ENCODE assay signal across 8 cellular contexts in genomic region chr6:39189915-39190544, GRCh38. TPM values are rescaled to one million over a fixed set of nuclear protein-coding genes. Genes with fewer than 3 reads are reported as not detected.
DNase-seq lines count a peak whose midpoint lies in the region; TF ChIP-seq lines count a peak whose summit lies in the region.

No MANE protein-coding gene starts in this region.

- no peak overlapping the region for H3K27ac ChIP-seq in HEK293 (ENCODE audit: extremely low read depth, low read depth, low read length)

- H3K36me3 ChIP-seq in HEK293 (ENCODE audit: control insufficient read depth in 2 of 2, insufficient read depth in 1 of 2, low read length in 2 of 2) = peaks cover 0 to 41% of the 10 kb centered on the region in 2 experiments; a peak in 1 of 3 replicates

- CTCF ChIA-PET in HEK293 (lab: Yijun Ruan, JAX) = interaction anchor here (0.6 to 3.3 kb wide), 29 partner anchors 8 to 318 kb away, joined by 3 to 37 read pairs (median 5); partner anchors contain the start of gene SAYSD1

- peak; percentile 69 for DNase-seq in DMS53 (lab: John Stamatoyannopoulos, UW)
- DNase-seq in SK-MEL-5 (ENCODE audit: low read depth, low spot score) = peak; percentile 72
- peak; percentile 20 for DNase-seq in globus pallidus (ENCODE audit: low spot score)
- peak; percentile 8 for DNase-seq in putamen (ENCODE audit: low spot score)
- no peak for DNase-seq in NCI-H2107 treated with DMSO at 0.1 percent for 48 hours (lab: John Stamatoyannopoulos, UW; ENCODE audit: unreplicated experiment)
- DNase-seq in NCI-H2081 (lab: John Stamatoyannopoulos, UW) = no peak
- DNase-seq in cortex of kidney (lab: John Stamatoyannopoulos, UW) = no peak

- peak; percentile 73 for TF ChIP-seq CTCF in HEK293 (tag by site-specific recombination; IDR thresholded peaks at IDR 0.05)

- H3K4me3 ChIP-seq in HEK293 (ENCODE audit: low read depth, low read length) = no peak overlapping the region

- POLR2A ChIA-PET in HEK293 (lab: Yijun Ruan, JAX) = no interaction called here

- no peaks in the 10 kb centered on the region for H3K4me1 ChIP-seq in HEK293 (ENCODE audit: control insufficient read depth, insufficient read depth, low read length)

- H3K9me3 ChIP-seq in HEK293 (ENCODE audit: control insufficient read depth, insufficient read depth, low read depth, low read length) = no peaks in the 10 kb centered on the region

- in situ Hi-C loops in SK-MEL-5 (cut with HindIII; ENCODE audit: low pct_unique_long_range_greater_than_20kb, low sequenced_read_pairs) = no loop called here

TF ChIP-seq in HEK293, 187 proteins besides CTCF, POLR2A, EP300 and RAD21:
- TF ChIP-seq TRIM28 (IDR thresholded peaks at IDR 0.05; ENCODE audit: borderline replicate concordance, low read length) = no peak
- no peak for TF ChIP-seq SCRT2 (tag by site-specific recombination; IDR thresholded peaks at IDR 0.05)
- TF ChIP-seq ZBTB17 (tag by site-specific recombination; IDR thresholded peaks at IDR 0.05) = no peak
- no peak for TF ChIP-seq KLF10 (tag by site-specific recombination; IDR thresholded peaks at IDR 0.05)
- no peak for TF ChIP-seq ZNF488 (tag by site-specific recombination; IDR thresholded peaks at IDR 0.05)
- no peak for TF ChIP-seq ZNF416 (tag by site-specific recombination; IDR thresholded peaks at IDR 0.05)
- no peak for TF ChIP-seq ZNF792 (tag by site-specific recombination; IDR thresholded peaks at IDR 0.05)
- TF ChIP-seq HOXA7 (CRISPR knock-in tag; IDR thresholded peaks at IDR 0.05; ENCODE audit: borderline replicate concordance) = no peak
- TF ChIP-seq ZNF223 (tag by site-specific recombination; IDR thresholded peaks at IDR 0.05) = no peak
- no peak for TF ChIP-seq ZNF274 (IDR thresholded peaks at IDR 0.05; ENCODE audit: low read length)
- no peak for TF ChIP-seq ZNF274 (tag by site-specific recombination; IDR thresholded peaks at IDR 0.05; ENCODE audit: borderline replicate concordance)
- TF ChIP-seq SP7 (tag by site-specific recombination; IDR thresholded peaks at IDR 0.05) = no peak
- TF ChIP-seq ZNF157 (tag by site-specific recombination; IDR thresholded peaks at IDR 0.05) = no peak
- no peak for TF ChIP-seq ZNF341 (tag by site-specific recombination; IDR thresholded peaks at IDR 0.05; ENCODE audit: low read depth)

RNA-seq across cellular contexts. Expression of gene KCNK5, which starts 39.2 kb away (rescaled TPM):
- 0.32 and 0.79 TPM in 2 replicates for total RNA-seq in SK-MEL-5 (2014; rRNA removed; shearing (Covaris generic))
- 1.2 and 1.4 TPM in 2 replicates for polyA plus RNA-seq in SK-MEL-5 (2015; cell fraction: cytosol; rRNA removed)
- 0.39 and 2.0 TPM in 2 replicates for polyA plus RNA-seq in SK-MEL-5 (2015; cell fraction: nucleus; rRNA removed)

Comparison
In these comparisons a context has a peak if more than half of its experiments do, and no peak if none do; other contexts are left out.
1. DNase-seq: peak in DMS53 (single experiment), SK-MEL-5 (single experiment), globus pallidus (single experiment) and putamen (single experiment); none in NCI-H2107 treated with DMSO at 0.1 percent for 48 hours (single experiment), NCI-H2081 (0 of 2) and cortex of kidney (single experiment).